ENCODE assay signal across 34 cellular contexts in genomic region chr5:112833971-112834370, GRCh38.
"Had no signal": no experiment of that assay in that cellular context is flagged by ENCODE, and none has a peak within 500 bp of the region (broad histone marks: within the 10 kb centered on the region; RNA-seq: fewer than 3 reads in every experiment).

No MANE protein-coding gene starts in this region.

- H3K27ac ChIP-seq: KMS-11 had no signal

- DNase-seq: Karpas-422, Kasumi-1, MG63, MM.1S, NCI-H1048, NCI-H1092, NCI-H1092 treated with DMSO at 0.1 percent for 48 hours, NCI-H1105, NCI-H1105 treated with DMSO at 0.1 percent for 48 hours, NCI-H1417, NCI-H1417 treated with DMSO at 0.1 percent for 48 hours, NCI-H1436, NCI-H1436 treated with DMSO at 0.1 percent for 48 hours, NCI-H146, NCI-H1694, NCI-H1694 treated with DMSO at 0.1 percent for 48 hours, NCI-H187, NCI-H187 treated with DMSO at 0.1 percent for 48 hours, NCI-H1930, NCI-H2029, NCI-H2029 treated with DMSO at 0.1 percent for 48 hours, NCI-H2081, NCI-H2081 treated with DMSO at 0.1 percent for 48 hours, NCI-H2107, NCI-H2171, NCI-H2171 treated with DMSO at 0.1 percent for 48 hours, NCI-H2227 treated with DMSO at 0.1 percent for 48 hours, NCI-H226, NCI-H345, NCI-H446, NCI-H446 treated with DMSO at 0.1 percent for 48 hours, NCI-H510A, NCI-H510A treated with DMSO at 0.1 percent for 48 hours had no signal

- H3K9me3 ChIP-seq: MG63 had no signal

- H3K27me3 ChIP-seq: MG63 had no signal

- H3K4me2 ChIP-seq: KMS-11 had no signal

- H3K4me3 ChIP-seq: MG63 had no signal

- H3K9ac ChIP-seq: KMS-11 had no signal
